14 cellular contexts compared by ENCODE assay signal in genomic region chr6:140956567-140957306, GRCh38.
A peak's percentile ranks its signal among the peaks of the same experiment; 100 is the strongest.
DNase-seq lines count a peak whose midpoint lies in the region; ATAC-seq lines count a peak whose summit lies in the region.
"Had no signal": no experiment of that assay in that cellular context is flagged by ENCODE, and none has a peak within 500 bp of the region (broad histone marks: within the 10 kb centered on the region; RNA-seq: fewer than 3 reads in every experiment).

No MANE protein-coding gene starts in this region.

- no peak for ATAC-seq in effector memory CD8-positive, alpha-beta T cell (replicated peaks)
- no peak for ATAC-seq in HG02571 (IDR thresholded peaks at IDR 0.05; ENCODE audit: unreplicated experiment)
- ATAC-seq: left cardiac atrium; stimulated activated naive B cell treated with anti-CD40 and anti-IgM and Interleukin-4, amounts not matched to agents 10 μg/mL and 1 μg/mL and 100 μg/mL, for 72 hours had no signal

- peak; percentile 28 for DNase-seq in DMS 273 treated with DMSO at 0.1 percent for 48 hours (lab: John Stamatoyannopoulos, UW)
- peak; percentile 93 for DNase-seq in NCI-H146 (lab: John Stamatoyannopoulos, UW)
- peak; percentile 32 for DNase-seq in RPMI7951 (ENCODE audit: low read depth)
- peak; percentile 20 for DNase-seq in globus pallidus (ENCODE audit: low spot score)
- no peak for DNase-seq in stimulated activated CD8-positive, alpha-beta memory T cell treated with anti-CD3 and anti-CD28 coated beads, Interleukin-4, amount 100 ng/mL, for 48 hours
- no peak for DNase-seq in effector memory CD8-positive, alpha-beta T cell
- DNase-seq in UCSD-AML1 (lab: John Stamatoyannopoulos, UW; ENCODE audit: unreplicated experiment): no peak
- DNase-seq: esophagus squamous epithelium; left cardiac atrium; nephron progenitor cell; stimulated activated naive B cell treated with anti-CD40 and anti-IgM and Interleukin-4, amounts not matched to agents 10 μg/mL and 1 μg/mL and 100 μg/mL, for 72 hours; T-helper 2 cell had no signal

- H3K36me3 Mint-ChIP-seq in effector memory CD8-positive, alpha-beta T cell (ENCODE audit: insufficient read depth): no peaks in the 10 kb centered on the region
- H3K36me3 Mint-ChIP-seq: CD14-positive monocyte; stimulated activated naive B cell treated with anti-CD40 and anti-IgM and Interleukin-4, amounts not matched to agents 10 μg/mL and 1 μg/mL and 100 μg/mL, for 72 hours had no signal

- no peak overlapping the region for H3K4me3 Mint-ChIP-seq in effector memory CD8-positive, alpha-beta T cell
- H3K4me3 Mint-ChIP-seq: CD14-positive monocyte; nephron progenitor cell; stimulated activated naive B cell treated with anti-CD40 and anti-IgM and Interleukin-4, amounts not matched to agents 10 μg/mL and 1 μg/mL and 100 μg/mL, for 72 hours had no signal

- H3K4me1 Mint-ChIP-seq in effector memory CD8-positive, alpha-beta T cell (ENCODE audit: low read depth in 2 of 2): no peaks in the 10 kb centered on the region
- H3K4me1 Mint-ChIP-seq: CD14-positive monocyte; nephron progenitor cell; stimulated activated naive B cell treated with anti-CD40 and anti-IgM and Interleukin-4, amounts not matched to agents 10 μg/mL and 1 μg/mL and 100 μg/mL, for 72 hours had no signal

- H3K27me3 Mint-ChIP-seq in effector memory CD8-positive, alpha-beta T cell: no peaks in the 10 kb centered on the region
- H3K27me3 Mint-ChIP-seq: stimulated activated naive B cell treated with anti-CD40 and anti-IgM and Interleukin-4, amounts not matched to agents 10 μg/mL and 1 μg/mL and 100 μg/mL, for 72 hours had no signal

- H3K27ac Mint-ChIP-seq in effector memory CD8-positive, alpha-beta T cell: no peak overlapping the region
- H3K27ac Mint-ChIP-seq: CD14-positive monocyte; nephron progenitor cell; stimulated activated naive B cell treated with anti-CD40 and anti-IgM and Interleukin-4, amounts not matched to agents 10 μg/mL and 1 μg/mL and 100 μg/mL, for 72 hours had no signal

- no peaks in the 10 kb centered on the region for H3K9me3 Mint-ChIP-seq in effector memory CD8-positive, alpha-beta T cell
- H3K9me3 Mint-ChIP-seq: nephron progenitor cell had no signal

Comparison
In these comparisons a context has a peak if more than half of its experiments do, and no peak if none do; other contexts are left out.
1. DNase-seq: peak in DMS 273 treated with DMSO at 0.1 percent for 48 hours (single experiment), NCI-H146 (single experiment), RPMI7951 (single experiment) and globus pallidus (single experiment); none in stimulated activated CD8-positive, alpha-beta memory T cell treated with anti-CD3 and anti-CD28 coated beads, Interleukin-4, amount 100 ng/mL, for 48 hours (single experiment), effector memory CD8-positive, alpha-beta T cell (0 of 3) and UCSD-AML1 (single experiment).